In genomic region chr16:56869513-56870270, GRCh38 we compare ENCODE assay signal across 1 cellular context.
TF ChIP-seq lines count a peak whose summit lies in the region.

No MANE protein-coding gene starts in this region.

TF ChIP-seq in GM12878, 131 proteins besides CTCF, POLR2A, EP300 and RAD21 (continued from another document):
- TF ChIP-seq DPF2 (IDR thresholded peaks at IDR 0.05) (0 out of 2 replicates have a peak, but pooled peaks have one; percentile 12), ZNF217 (IDR thresholded peaks at IDR 0.05) (peak; percentile 80; the same call in 1 of the 2 replicates), BHLHE40 (IDR thresholded peaks at IDR 0.05; ENCODE audit: borderline replicate concordance in 1 of 2, low read depth in 2 of 2, low read length in 1 of 2) (0 out of 4 replicates have a peak, but pooled peaks of 1 of the 2 experiments have one; percentile 19), ZBED1 (IDR thresholded peaks at IDR 0.05; ENCODE audit: borderline replicate concordance) (no peak), SUZ12 (IDR thresholded peaks at IDR 0.05; ENCODE audit: unreplicated experiment) (no peak), CBFB (IDR thresholded peaks at IDR 0.05; ENCODE audit: low read depth) (0 out of 2 replicates have a peak, but pooled peaks have one; percentile 39), SIX5 (IDR thresholded peaks at IDR 0.05; ENCODE audit: low read depth, low read length, severe bottlenecking) (no peak), RCOR1 (conservative IDR thresholded peaks at IDR 0.05; ENCODE audit: low read depth, low read length) (no peak), NBN (IDR thresholded peaks at IDR 0.05) (no peak), SIN3A (IDR thresholded peaks at IDR 0.05; ENCODE audit: low read depth, low read length) (no peak), HDAC6 (IDR thresholded peaks at IDR 0.05; ENCODE audit: unreplicated experiment) (no peak), NRF1 (conservative IDR thresholded peaks at IDR 0.05; ENCODE audit: low read depth, low read length) (no peak), IRF3 (IDR thresholded peaks at IDR 0.05) (no peak), SMC3 (IDR thresholded peaks at IDR 0.05; ENCODE audit: borderline replicate concordance, low read length) (peak; percentile 25; the same call in 1 of the 2 replicates), CREB1 (IDR thresholded peaks at IDR 0.05; ENCODE audit: low read depth) (peak; percentile 12; the same call in 1 of the 2 replicates), TAF1 (IDR thresholded peaks at IDR 0.05; ENCODE audit: borderline replicate concordance, low read depth, low read length) (0 out of 2 replicates have a peak, but pooled peaks have one; percentile 19), PBX3 (IDR thresholded peaks at IDR 0.05; ENCODE audit: insufficient replicate concordance, low read depth, low read length) (no peak), NFXL1 (IDR thresholded peaks at IDR 0.05; ENCODE audit: borderline replicate concordance) (no peak), MEF2B (IDR thresholded peaks at IDR 0.05; ENCODE audit: partially characterized antibody, poor library complexity, severe bottlenecking) (peak; percentile 85), JUNB (IDR thresholded peaks at IDR 0.05) (no peak), CBX3 (IDR thresholded peaks at IDR 0.05; ENCODE audit: borderline replicate concordance, low read depth) (no peak), NR2C1 (IDR thresholded peaks at IDR 0.05) (no peak), SMARCA5 (IDR thresholded peaks at IDR 0.05) (peak; percentile 77; the same call in 1 of the 2 replicates), CUX1 (IDR thresholded peaks at IDR 0.05; ENCODE audit: insufficient replicate concordance, low read depth, low read length) (no peak), CREM (IDR thresholded peaks at IDR 0.05; ENCODE audit: low read depth) (0 out of 2 replicates have a peak, but pooled peaks have one; percentile 12), BMI1 (IDR thresholded peaks at IDR 0.05; ENCODE audit: borderline replicate concordance) (no peak), RB1 (IDR thresholded peaks at IDR 0.05; ENCODE audit: borderline replicate concordance) (no peak), YY1 (IDR thresholded peaks at IDR 0.05; ENCODE audit: low read depth, low read length) (peak; percentile 30; the same call in 1 of the 2 replicates), HDGF (IDR thresholded peaks at IDR 0.05) (peak; percentile 33; the same call in 1 of the 2 replicates), SREBF1 (IDR thresholded peaks at IDR 0.05; ENCODE audit: low read length) (no peak), EZH2 (IDR thresholded peaks at IDR 0.05; ENCODE audit: borderline replicate concordance, control insufficient read depth, low read depth, low read length) (no peak)
- TF ChIP-seq, protein P1, sequence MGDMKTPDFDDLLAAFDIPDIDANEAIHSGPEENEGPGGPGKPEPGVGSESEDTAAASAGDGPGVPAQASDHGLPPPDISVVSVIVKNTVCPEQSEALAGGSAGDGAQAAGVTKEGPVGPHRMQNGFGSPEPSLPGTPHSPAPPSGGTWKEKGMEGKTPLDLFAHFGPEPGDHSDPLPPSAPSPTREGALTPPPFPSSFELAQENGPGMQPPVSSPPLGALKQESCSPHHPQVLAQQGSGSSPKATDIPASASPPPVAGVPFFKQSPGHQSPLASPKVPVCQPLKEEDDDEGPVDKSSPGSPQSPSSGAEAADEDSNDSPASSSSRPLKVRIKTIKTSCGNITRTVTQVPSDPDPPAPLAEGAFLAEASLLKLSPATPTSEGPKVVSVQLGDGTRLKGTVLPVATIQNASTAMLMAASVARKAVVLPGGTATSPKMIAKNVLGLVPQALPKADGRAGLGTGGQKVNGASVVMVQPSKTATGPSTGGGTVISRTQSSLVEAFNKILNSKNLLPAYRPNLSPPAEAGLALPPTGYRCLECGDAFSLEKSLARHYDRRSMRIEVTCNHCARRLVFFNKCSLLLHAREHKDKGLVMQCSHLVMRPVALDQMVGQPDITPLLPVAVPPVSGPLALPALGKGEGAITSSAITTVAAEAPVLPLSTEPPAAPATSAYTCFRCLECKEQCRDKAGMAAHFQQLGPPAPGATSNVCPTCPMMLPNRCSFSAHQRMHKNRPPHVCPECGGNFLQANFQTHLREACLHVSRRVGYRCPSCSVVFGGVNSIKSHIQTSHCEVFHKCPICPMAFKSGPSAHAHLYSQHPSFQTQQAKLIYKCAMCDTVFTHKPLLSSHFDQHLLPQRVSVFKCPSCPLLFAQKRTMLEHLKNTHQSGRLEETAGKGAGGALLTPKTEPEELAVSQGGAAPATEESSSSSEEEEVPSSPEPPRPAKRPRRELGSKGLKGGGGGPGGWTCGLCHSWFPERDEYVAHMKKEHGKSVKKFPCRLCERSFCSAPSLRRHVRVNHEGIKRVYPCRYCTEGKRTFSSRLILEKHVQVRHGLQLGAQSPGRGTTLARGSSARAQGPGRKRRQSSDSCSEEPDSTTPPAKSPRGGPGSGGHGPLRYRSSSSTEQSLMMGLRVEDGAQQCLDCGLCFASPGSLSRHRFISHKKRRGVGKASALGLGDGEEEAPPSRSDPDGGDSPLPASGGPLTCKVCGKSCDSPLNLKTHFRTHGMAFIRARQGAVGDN (IDR thresholded peaks at IDR 0.05) = no peak
- TF ChIP-seq, protein P2, sequence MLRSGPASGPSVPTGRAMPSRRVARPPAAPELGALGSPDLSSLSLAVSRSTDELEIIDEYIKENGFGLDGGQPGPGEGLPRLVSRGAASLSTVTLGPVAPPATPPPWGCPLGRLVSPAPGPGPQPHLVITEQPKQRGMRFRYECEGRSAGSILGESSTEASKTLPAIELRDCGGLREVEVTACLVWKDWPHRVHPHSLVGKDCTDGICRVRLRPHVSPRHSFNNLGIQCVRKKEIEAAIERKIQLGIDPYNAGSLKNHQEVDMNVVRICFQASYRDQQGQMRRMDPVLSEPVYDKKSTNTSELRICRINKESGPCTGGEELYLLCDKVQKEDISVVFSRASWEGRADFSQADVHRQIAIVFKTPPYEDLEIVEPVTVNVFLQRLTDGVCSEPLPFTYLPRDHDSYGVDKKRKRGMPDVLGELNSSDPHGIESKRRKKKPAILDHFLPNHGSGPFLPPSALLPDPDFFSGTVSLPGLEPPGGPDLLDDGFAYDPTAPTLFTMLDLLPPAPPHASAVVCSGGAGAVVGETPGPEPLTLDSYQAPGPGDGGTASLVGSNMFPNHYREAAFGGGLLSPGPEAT (IDR thresholded peaks at IDR 0.05; ENCODE audit: low read depth) = no peak
- TF ChIP-seq, protein P3, sequence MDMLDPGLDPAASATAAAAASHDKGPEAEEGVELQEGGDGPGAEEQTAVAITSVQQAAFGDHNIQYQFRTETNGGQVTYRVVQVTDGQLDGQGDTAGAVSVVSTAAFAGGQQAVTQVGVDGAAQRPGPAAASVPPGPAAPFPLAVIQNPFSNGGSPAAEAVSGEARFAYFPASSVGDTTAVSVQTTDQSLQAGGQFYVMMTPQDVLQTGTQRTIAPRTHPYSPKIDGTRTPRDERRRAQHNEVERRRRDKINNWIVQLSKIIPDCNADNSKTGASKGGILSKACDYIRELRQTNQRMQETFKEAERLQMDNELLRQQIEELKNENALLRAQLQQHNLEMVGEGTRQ (IDR thresholded peaks at IDR 0.05; ENCODE audit: borderline replicate concordance, low read depth, low read length) = no peak
- TF ChIP-seq, protein P4, sequence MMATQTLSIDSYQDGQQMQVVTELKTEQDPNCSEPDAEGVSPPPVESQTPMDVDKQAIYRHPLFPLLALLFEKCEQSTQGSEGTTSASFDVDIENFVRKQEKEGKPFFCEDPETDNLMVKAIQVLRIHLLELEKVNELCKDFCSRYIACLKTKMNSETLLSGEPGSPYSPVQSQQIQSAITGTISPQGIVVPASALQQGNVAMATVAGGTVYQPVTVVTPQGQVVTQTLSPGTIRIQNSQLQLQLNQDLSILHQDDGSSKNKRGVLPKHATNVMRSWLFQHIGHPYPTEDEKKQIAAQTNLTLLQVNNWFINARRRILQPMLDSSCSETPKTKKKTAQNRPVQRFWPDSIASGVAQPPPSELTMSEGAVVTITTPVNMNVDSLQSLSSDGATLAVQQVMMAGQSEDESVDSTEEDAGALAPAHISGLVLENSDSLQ (IDR thresholded peaks at IDR 0.05) = 0 out of 2 replicates have a peak, but pooled peaks have one; percentile 39
TF ChIP-seq in GM12878: peak in this region for 17.
